In genomic region chr7:8260871-8261707, GRCh38 we compare ENCODE assay signal across 8 cellular contexts. TPM values are rescaled to one million over a fixed set of nuclear protein-coding genes. Genes with fewer than 3 reads are reported as not detected.
A peak's percentile ranks its signal among the peaks of the same experiment; 100 is the strongest.
DNase-seq lines count a peak whose midpoint lies in the region; ATAC-seq and TF ChIP-seq lines count a peak whose summit lies in the region.

No MANE protein-coding gene starts in this region.

- H3K79me2 ChIP-seq in DOHH2 (ENCODE audit: control insufficient read depth, low read length) = no peaks in the 10 kb centered on the region
- H3K79me2 ChIP-seq in GM23248 (ENCODE audit: insufficient read depth) = no peaks in the 10 kb centered on the region

- peak overlapping the region; percentile 63; the same call in 1 of the 2 replicates for H2AFZ ChIP-seq in GM23248

- H3K27me3 ChIP-seq in DOHH2 (ENCODE audit: control insufficient read depth, low read length) (peaks cover 45% of the 10 kb centered on the region), GM23248 (replicated peaks; ENCODE audit: insufficient read depth) (peaks cover 33% of the 10 kb centered on the region)

- in situ Hi-C loops in GM23248 (cut with MboI) = no loop called here

- no peak overlapping the region for H3K9ac ChIP-seq in GM23248

- no peak overlapping the region for H3K27ac ChIP-seq in DOHH2 (ENCODE audit: low read depth, low read length)
- no peak overlapping the region for H3K27ac ChIP-seq in GM23248

- no peaks in the 10 kb centered on the region for H3K9me3 Mint-ChIP-seq in activated CD8-positive, alpha-beta memory T cell treated with anti-CD3 and anti-CD28 coated beads, Interleukin-2, amount 10 ng/mL, durations not matched to agents 7 days and 5 days (ENCODE audit: low read depth)
- H3K9me3 Mint-ChIP-seq in natural killer cell treated with Interleukin-12 subunit alpha and Interleukin-12 subunit beta and Interleukin-15 and Interleukin-18, amount 100 ng/mL, for 72 hours = no peaks in the 10 kb centered on the region

- peaks cover 61% of the 10 kb centered on the region for H3K27me3 Mint-ChIP-seq in activated CD8-positive, alpha-beta memory T cell treated with anti-CD3 and anti-CD28 coated beads, Interleukin-2, amount 10 ng/mL, durations not matched to agents 7 days and 5 days
- H3K27me3 Mint-ChIP-seq in natural killer cell treated with Interleukin-12 subunit alpha and Interleukin-12 subunit beta and Interleukin-15 and Interleukin-18, amount 100 ng/mL, for 72 hours = peaks cover 24 to 45% of the 10 kb centered on the region in 2 donors

- WGBS in GM23248 (ENCODE audit: low coverage in 1 of 2, low lambda C conversion rate in 2 of 2, missing lambda C conversion rate in 2 of 2), 2 experiments = 17 to 22% methylated on average over 30 to 32 of the region's 32 CpGs

- CTCF ChIA-PET in activated CD8-positive, alpha-beta memory T cell treated with anti-CD3 and anti-CD28 coated beads, Interleukin-2, amount 10 ng/mL, durations not matched to agents 7 days and 5 days (lab: Charles Lee) = interaction anchor here (2.3 kb wide), 1 partner anchor 35 kb away, joined by 6 read pairs; no protein-coding TSS in a partner anchor

- peak; percentile 18 for DNase-seq in GM23248
- DNase-seq in NCI-H2081 (lab: John Stamatoyannopoulos, UW) = peak; percentile 77 to 86
- DNase-seq in activated CD8-positive, alpha-beta memory T cell treated with anti-CD3 and anti-CD28 coated beads, Interleukin-2, amount 10 ng/mL, durations not matched to agents 7 days and 5 days = peak; percentile 42
- peak in 1 of 2 donors; percentile 47 for DNase-seq in foreskin fibroblast
- no peak for DNase-seq in natural killer cell treated with Interleukin-12 subunit alpha and Interleukin-12 subunit beta and Interleukin-15 and Interleukin-18, amount 100 ng/mL, for 72 hours (ENCODE audit: low spot score)
- DNase-seq in HCEC 1CT = no peak
- DNase-seq in COLO829 (ENCODE audit: low spot score) = no peak

- peak overlapping the region; percentile 45 for H3K4me2 ChIP-seq in DOHH2 (ENCODE audit: low read length)
- H3K4me2 ChIP-seq in GM23248 (ENCODE audit: unreplicated experiment) = peak overlapping the region; percentile 43

- H3K4me1 ChIP-seq in DOHH2 (ENCODE audit: control insufficient read depth, low read length) (no peaks in the 10 kb centered on the region), GM23248 (ENCODE audit: insufficient read depth) (no peaks in the 10 kb centered on the region)

- no peak overlapping the region for H3K27ac Mint-ChIP-seq in activated CD8-positive, alpha-beta memory T cell treated with anti-CD3 and anti-CD28 coated beads, Interleukin-2, amount 10 ng/mL, durations not matched to agents 7 days and 5 days
- no peak overlapping the region for H3K27ac Mint-ChIP-seq in natural killer cell treated with Interleukin-12 subunit alpha and Interleukin-12 subunit beta and Interleukin-15 and Interleukin-18, amount 100 ng/mL, for 72 hours

- H3F3A ChIP-seq in DOHH2 (ENCODE audit: control insufficient read depth, insufficient read depth) (no peaks in the 10 kb centered on the region), GM23248 (ENCODE audit: insufficient read depth) (no peaks in the 10 kb centered on the region)

- H3K9me3 ChIP-seq in DOHH2 (ENCODE audit: control insufficient read depth, insufficient read depth, low read length) (no peaks in the 10 kb centered on the region), GM23248 (ENCODE audit: low read depth) (no peaks in the 10 kb centered on the region)

- peak overlapping the region; percentile 67 for H3K4me3 Mint-ChIP-seq in activated CD8-positive, alpha-beta memory T cell treated with anti-CD3 and anti-CD28 coated beads, Interleukin-2, amount 10 ng/mL, durations not matched to agents 7 days and 5 days
- H3K4me3 Mint-ChIP-seq in natural killer cell treated with Interleukin-12 subunit alpha and Interleukin-12 subunit beta and Interleukin-15 and Interleukin-18, amount 100 ng/mL, for 72 hours = peak overlapping the region; percentile 76

- ATAC-seq in activated CD8-positive, alpha-beta memory T cell treated with anti-CD3 and anti-CD28 coated beads, Interleukin-2, amount 10 ng/mL, durations not matched to agents 7 days and 5 days = peak; percentile 37
- no peak for ATAC-seq in natural killer cell treated with Interleukin-12 subunit alpha and Interleukin-12 subunit beta and Interleukin-15 and Interleukin-18, amount 100 ng/mL, for 72 hours

- H3K36me3 ChIP-seq in DOHH2 (ENCODE audit: control insufficient read depth, low read length) (no peaks in the 10 kb centered on the region), GM23248 (ENCODE audit: low read depth) (no peaks in the 10 kb centered on the region)

- TF ChIP-seq CTCF in DOHH2 (IDR thresholded peaks at IDR 0.05; ENCODE audit: low read depth, low read length, poor library complexity, severe bottlenecking) = no peak
- TF ChIP-seq CTCF in foreskin fibroblast (IDR thresholded peaks at IDR 0.05; ENCODE audit: low read depth, low read length) = no peak

- no peaks in the 10 kb centered on the region for H3K36me3 Mint-ChIP-seq in activated CD8-positive, alpha-beta memory T cell treated with anti-CD3 and anti-CD28 coated beads, Interleukin-2, amount 10 ng/mL, durations not matched to agents 7 days and 5 days
- H3K36me3 Mint-ChIP-seq in natural killer cell treated with Interleukin-12 subunit alpha and Interleukin-12 subunit beta and Interleukin-15 and Interleukin-18, amount 100 ng/mL, for 72 hours = no peaks in the 10 kb centered on the region

- H3K4me3 ChIP-seq in DOHH2 (ENCODE audit: low read length) (peak overlapping the region; percentile 14; the same call in 1 of the 2 replicates), GM23248 (peak overlapping the region; percentile 36), foreskin fibroblast (ENCODE audit: low read depth in 1 of 2, low read length in 2 of 2) (peak overlapping the region; percentile 37 to 41)

- H4K20me1 ChIP-seq in DOHH2 (ENCODE audit: control insufficient read depth, insufficient read depth, low read depth, low read length) = no peaks in the 10 kb centered on the region
- H4K20me1 ChIP-seq in GM23248 (ENCODE audit: insufficient read depth) = no peaks in the 10 kb centered on the region

- H3K4me1 Mint-ChIP-seq in activated CD8-positive, alpha-beta memory T cell treated with anti-CD3 and anti-CD28 coated beads, Interleukin-2, amount 10 ng/mL, durations not matched to agents 7 days and 5 days = peaks cover 6% of the 10 kb centered on the region
- H3K4me1 Mint-ChIP-seq in natural killer cell treated with Interleukin-12 subunit alpha and Interleukin-12 subunit beta and Interleukin-15 and Interleukin-18, amount 100 ng/mL, for 72 hours (ENCODE audit: low read depth in 2 of 2) = peaks cover 5 to 7% of the 10 kb centered on the region in 2 donors

- H3K9me2 ChIP-seq in DOHH2 (replicated peaks; ENCODE audit: control insufficient read depth, low read length) = no peaks in the 10 kb centered on the region
- no peaks in the 10 kb centered on the region for H3K9me2 ChIP-seq in GM23248 (ENCODE audit: insufficient read depth)

RNA-seq across cellular contexts. Expression of gene ICA1, which starts 0.9 kb away (rescaled TPM):
- total RNA-seq in GM23248 (2014; rRNA removed; shearing (Covaris generic)) = not detected in 2 replicates
- polyA plus RNA-seq in GM23248 (2016; fragmentation: Nextera tagmentation; extraction: Ambion mirVana) = not detected in 2 replicates
- total RNA-seq in activated CD8-positive, alpha-beta memory T cell treated with anti-CD3 and anti-CD28 coated beads, Interleukin-2, amount 10 ng/mL, durations not matched to agents 7 days and 5 days = 1 to 10 TPM; 2.7 to 3.4 TPM
- under 1 TPM; 0.31 to 0.45 TPM for total RNA-seq in natural killer cell treated with Interleukin-12 subunit alpha and Interleukin-12 subunit beta and Interleukin-15 and Interleukin-18, amount 100 ng/mL, for 72 hours

Comparison
In these comparisons a context has a peak if more than half of its experiments do, and no peak if none do; other contexts are left out.
1. DNase-seq: peak in GM23248 (single experiment), NCI-H2081 (2 of 2) and activated CD8-positive, alpha-beta memory T cell treated with anti-CD3 and anti-CD28 coated beads, Interleukin-2, amount 10 ng/mL, durations not matched to agents 7 days and 5 days (single experiment); none in natural killer cell treated with Interleukin-12 subunit alpha and Interleukin-12 subunit beta and Interleukin-15 and Interleukin-18, amount 100 ng/mL, for 72 hours (single experiment), HCEC 1CT (single experiment) and COLO829 (single experiment).
2. Peak in every context shown above with its lines, with median percentiles within 50 percentile points of each other: H3K4me3 ChIP-seq.